Comparison of ENCODE assay signal across 1 cellular context in the genomic region with DNA sequence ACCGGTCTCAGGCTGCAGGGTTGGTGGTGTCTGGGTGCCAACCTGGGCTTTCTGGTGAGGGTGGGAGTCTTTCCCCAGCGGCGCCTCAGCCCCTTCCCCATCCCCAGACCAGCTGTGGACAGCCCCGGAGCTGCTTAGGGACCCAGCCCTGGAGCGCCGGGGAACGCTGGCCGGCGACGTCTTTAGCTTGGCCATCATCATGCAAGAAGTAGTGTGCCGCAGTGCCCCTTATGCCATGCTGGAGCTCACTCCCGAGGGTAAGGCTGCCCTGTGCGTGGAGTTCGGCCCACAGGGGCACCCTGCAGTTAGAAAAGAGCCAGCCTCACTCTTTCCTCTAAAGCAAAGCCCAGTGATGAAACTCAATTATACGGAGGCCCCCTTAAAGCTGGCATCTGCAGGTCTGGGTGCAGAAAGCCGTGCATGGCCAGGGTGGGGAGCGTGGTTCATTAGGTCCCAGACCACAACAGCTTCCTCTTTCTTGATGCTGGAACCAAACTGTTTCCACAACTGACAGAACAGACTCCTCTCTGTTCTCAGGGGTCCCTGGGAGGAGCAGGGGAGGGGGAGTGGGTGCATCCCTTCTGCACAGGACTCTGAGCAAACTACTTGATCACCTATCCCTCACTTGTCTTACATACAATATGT.
TF ChIP-seq lines count a peak whose summit lies in the region.

No MANE protein-coding gene starts in this region.

TF ChIP-seq in GM12878, 131 proteins besides CTCF, POLR2A, EP300 and RAD21:
- TF ChIP-seq CBX3 (IDR thresholded peaks at IDR 0.05; ENCODE audit: borderline replicate concordance, low read depth): no peak
- no peak for TF ChIP-seq HCFC1 (IDR thresholded peaks at IDR 0.05; ENCODE audit: low read length)
- no peak for TF ChIP-seq NR2C1 (IDR thresholded peaks at IDR 0.05)
- no peak for TF ChIP-seq SMC3 (IDR thresholded peaks at IDR 0.05; ENCODE audit: borderline replicate concordance, low read length)
- TF ChIP-seq NR2C2 (IDR thresholded peaks at IDR 0.05; ENCODE audit: borderline replicate concordance, control insufficient read depth, insufficient read length, low read depth): no peak
- no peak for TF ChIP-seq YY1 (IDR thresholded peaks at IDR 0.05; ENCODE audit: low read depth, low read length)
- no peak for TF ChIP-seq EZH2 (IDR thresholded peaks at IDR 0.05; ENCODE audit: borderline replicate concordance, control insufficient read depth, low read depth, low read length)
- no peak for TF ChIP-seq KDM1A (IDR thresholded peaks at IDR 0.05; ENCODE audit: borderline replicate concordance)
- TF ChIP-seq, protein P1, sequence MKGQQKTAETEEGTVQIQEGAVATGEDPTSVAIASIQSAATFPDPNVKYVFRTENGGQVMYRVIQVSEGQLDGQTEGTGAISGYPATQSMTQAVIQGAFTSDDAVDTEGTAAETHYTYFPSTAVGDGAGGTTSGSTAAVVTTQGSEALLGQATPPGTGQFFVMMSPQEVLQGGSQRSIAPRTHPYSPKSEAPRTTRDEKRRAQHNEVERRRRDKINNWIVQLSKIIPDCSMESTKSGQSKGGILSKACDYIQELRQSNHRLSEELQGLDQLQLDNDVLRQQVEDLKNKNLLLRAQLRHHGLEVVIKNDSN (IDR thresholded peaks at IDR 0.05; ENCODE audit: borderline replicate concordance, extremely low read length, insufficient read depth, low read depth, low read length): no peak
- no peak for TF ChIP-seq RBBP5 (conservative IDR thresholded peaks at IDR 0.05)
- TF ChIP-seq, protein P2, sequence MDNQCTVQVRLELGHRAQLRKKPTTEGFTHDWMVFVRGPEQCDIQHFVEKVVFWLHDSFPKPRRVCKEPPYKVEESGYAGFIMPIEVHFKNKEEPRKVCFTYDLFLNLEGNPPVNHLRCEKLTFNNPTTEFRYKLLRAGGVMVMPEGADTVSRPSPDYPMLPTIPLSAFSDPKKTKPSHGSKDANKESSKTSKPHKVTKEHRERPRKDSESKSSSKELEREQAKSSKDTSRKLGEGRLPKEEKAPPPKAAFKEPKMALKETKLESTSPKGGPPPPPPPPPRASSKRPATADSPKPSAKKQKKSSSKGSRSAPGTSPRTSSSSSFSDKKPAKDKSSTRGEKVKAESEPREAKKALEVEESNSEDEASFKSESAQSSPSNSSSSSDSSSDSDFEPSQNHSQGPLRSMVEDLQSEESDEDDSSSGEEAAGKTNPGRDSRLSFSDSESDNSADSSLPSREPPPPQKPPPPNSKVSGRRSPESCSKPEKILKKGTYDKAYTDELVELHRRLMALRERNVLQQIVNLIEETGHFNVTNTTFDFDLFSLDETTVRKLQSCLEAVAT (IDR thresholded peaks at IDR 0.05): no peak
- TF ChIP-seq, protein P3, sequence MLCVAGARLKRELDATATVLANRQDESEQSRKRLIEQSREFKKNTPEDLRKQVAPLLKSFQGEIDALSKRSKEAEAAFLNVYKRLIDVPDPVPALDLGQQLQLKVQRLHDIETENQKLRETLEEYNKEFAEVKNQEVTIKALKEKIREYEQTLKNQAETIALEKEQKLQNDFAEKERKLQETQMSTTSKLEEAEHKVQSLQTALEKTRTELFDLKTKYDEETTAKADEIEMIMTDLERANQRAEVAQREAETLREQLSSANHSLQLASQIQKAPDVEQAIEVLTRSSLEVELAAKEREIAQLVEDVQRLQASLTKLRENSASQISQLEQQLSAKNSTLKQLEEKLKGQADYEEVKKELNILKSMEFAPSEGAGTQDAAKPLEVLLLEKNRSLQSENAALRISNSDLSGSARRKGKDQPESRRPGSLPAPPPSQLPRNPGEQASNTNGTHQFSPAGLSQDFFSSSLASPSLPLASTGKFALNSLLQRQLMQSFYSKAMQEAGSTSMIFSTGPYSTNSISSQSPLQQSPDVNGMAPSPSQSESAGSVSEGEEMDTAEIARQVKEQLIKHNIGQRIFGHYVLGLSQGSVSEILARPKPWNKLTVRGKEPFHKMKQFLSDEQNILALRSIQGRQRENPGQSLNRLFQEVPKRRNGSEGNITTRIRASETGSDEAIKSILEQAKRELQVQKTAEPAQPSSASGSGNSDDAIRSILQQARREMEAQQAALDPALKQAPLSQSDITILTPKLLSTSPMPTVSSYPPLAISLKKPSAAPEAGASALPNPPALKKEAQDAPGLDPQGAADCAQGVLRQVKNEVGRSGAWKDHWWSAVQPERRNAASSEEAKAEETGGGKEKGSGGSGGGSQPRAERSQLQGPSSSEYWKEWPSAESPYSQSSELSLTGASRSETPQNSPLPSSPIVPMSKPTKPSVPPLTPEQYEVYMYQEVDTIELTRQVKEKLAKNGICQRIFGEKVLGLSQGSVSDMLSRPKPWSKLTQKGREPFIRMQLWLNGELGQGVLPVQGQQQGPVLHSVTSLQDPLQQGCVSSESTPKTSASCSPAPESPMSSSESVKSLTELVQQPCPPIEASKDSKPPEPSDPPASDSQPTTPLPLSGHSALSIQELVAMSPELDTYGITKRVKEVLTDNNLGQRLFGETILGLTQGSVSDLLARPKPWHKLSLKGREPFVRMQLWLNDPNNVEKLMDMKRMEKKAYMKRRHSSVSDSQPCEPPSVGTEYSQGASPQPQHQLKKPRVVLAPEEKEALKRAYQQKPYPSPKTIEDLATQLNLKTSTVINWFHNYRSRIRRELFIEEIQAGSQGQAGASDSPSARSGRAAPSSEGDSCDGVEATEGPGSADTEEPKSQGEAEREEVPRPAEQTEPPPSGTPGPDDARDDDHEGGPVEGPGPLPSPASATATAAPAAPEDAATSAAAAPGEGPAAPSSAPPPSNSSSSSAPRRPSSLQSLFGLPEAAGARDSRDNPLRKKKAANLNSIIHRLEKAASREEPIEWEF (IDR thresholded peaks at IDR 0.05; ENCODE audit: insufficient replicate concordance, low read depth, low read length): no peak
- TF ChIP-seq, protein P4, sequence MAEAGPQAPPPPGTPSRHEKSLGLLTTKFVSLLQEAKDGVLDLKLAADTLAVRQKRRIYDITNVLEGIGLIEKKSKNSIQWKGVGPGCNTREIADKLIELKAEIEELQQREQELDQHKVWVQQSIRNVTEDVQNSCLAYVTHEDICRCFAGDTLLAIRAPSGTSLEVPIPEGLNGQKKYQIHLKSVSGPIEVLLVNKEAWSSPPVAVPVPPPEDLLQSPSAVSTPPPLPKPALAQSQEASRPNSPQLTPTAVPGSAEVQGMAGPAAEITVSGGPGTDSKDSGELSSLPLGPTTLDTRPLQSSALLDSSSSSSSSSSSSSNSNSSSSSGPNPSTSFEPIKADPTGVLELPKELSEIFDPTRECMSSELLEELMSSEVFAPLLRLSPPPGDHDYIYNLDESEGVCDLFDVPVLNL (IDR thresholded peaks at IDR 0.05; ENCODE audit: low read depth, low read length): no peak
- no peak for TF ChIP-seq POU2F2 (IDR thresholded peaks at IDR 0.05; ENCODE audit: borderline replicate concordance, low read depth, low read length)
- TF ChIP-seq PML (IDR thresholded peaks at IDR 0.05; ENCODE audit: low read length): no peak
- TF ChIP-seq SRF (IDR thresholded peaks at IDR 0.05; ENCODE audit: low read depth in 2 of 2, low read length in 2 of 2): no peak
- no peak for TF ChIP-seq STAT3 (IDR thresholded peaks at IDR 0.05; ENCODE audit: low read depth, low read length)
- TF ChIP-seq LARP7 (IDR thresholded peaks at IDR 0.05): no peak
- TF ChIP-seq GABPA (IDR thresholded peaks at IDR 0.05; ENCODE audit: low read depth): no peak
- no peak for TF ChIP-seq ATF7 (IDR thresholded peaks at IDR 0.05; ENCODE audit: low read depth)
TF ChIP-seq in GM12878: peak in this region for 0.
